In the genomic region with DNA sequence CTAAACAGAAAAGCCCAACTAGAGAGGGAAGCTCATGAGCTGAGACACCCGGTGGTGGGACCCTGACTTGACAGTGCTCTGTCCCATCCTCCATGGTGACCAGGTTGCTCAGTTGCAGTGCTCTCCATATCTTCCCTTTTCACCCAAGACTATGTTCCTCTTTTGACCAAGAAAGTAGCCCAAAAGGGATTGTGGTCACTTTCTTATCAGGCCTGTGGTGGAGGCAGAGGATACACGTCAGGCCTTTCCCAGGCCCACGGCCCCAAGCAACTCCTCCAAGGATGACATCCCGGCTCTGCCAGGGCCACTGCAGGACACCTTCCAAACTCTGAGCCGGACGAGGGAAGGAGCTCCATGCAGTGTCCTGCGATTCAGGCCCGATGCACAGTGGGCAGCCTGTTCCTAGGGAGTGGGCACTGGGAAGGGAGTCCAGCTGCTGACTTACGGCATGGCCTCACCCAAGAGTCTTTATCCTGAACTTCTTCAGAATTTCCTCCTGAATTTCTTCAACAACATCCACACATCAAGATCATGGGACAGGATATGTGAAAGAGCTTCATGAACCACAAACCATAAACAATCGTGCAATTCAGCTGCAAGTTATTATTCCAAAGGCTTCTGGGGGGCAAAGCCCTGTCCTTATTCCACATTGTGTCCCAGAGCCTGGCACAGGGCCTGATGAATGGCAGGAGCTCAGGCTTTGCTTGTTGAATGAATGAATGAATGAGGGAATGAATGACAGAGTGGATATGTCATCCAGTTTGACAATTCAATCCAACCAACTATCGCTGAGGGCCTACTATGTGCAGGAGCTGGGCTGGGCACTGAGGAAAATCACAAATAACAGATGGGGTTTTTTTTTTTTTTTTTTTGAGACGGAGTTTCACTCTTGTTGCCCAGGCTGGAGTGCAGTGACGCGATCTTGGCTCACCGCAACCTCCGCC, we compare ENCODE assay signal across 13 cellular contexts. TPM values are rescaled to one million over a fixed set of nuclear protein-coding genes. Genes with fewer than 3 reads are reported as not detected.
A peak's percentile ranks its signal among the peaks of the same experiment; 100 is the strongest.
DNase-seq lines count a peak whose midpoint lies in the region; ATAC-seq and TF ChIP-seq lines count a peak whose summit lies in the region.
"Had no signal": no experiment of that assay in that cellular context is flagged by ENCODE, and none has a peak within 500 bp of the region (broad histone marks: within the 10 kb centered on the region; RNA-seq: fewer than 3 reads in every experiment).

No MANE protein-coding gene starts in this region.

- peaks cover 34% of the 10 kb centered on the region for H3K4me1 Mint-ChIP-seq in activated CD8-positive, alpha-beta memory T cell treated with anti-CD3 and anti-CD28 coated beads, Interleukin-2, amount 10 ng/mL, durations not matched to agents 7 days and 5 days

- H3K4me3 Mint-ChIP-seq in activated CD8-positive, alpha-beta memory T cell treated with anti-CD3 and anti-CD28 coated beads, Interleukin-2, amount 10 ng/mL, durations not matched to agents 7 days and 5 days: no peak overlapping the region
- H3K4me3 Mint-ChIP-seq: activated CD8-positive, alpha-beta T cell treated with anti-CD3 and anti-CD28 coated beads for 36 hours; activated naive CD8-positive, alpha-beta T cell treated with anti-CD3 and anti-CD28 coated beads for 36 hours had no signal

- H3K27ac ChIP-seq in HL-60 (replicated peaks): peak overlapping the region; percentile 76

- no peaks in the 10 kb centered on the region for H3K27me3 ChIP-seq in HL-60 (ENCODE audit: insufficient read depth, poor library complexity, severe bottlenecking)

- CTCF ChIA-PET in activated CD8-positive, alpha-beta memory T cell treated with anti-CD3 and anti-CD28 coated beads, Interleukin-2, amount 10 ng/mL, durations not matched to agents 7 days and 5 days (lab: Charles Lee): interaction anchor here (1.0 to 2.6 kb wide), 5 partner anchors 12 to 123 kb away, joined by 3 to 7 read pairs (median 4); no protein-coding TSS in a partner anchor

- H3K9me3 Mint-ChIP-seq in activated CD8-positive, alpha-beta memory T cell treated with anti-CD3 and anti-CD28 coated beads, Interleukin-2, amount 10 ng/mL, durations not matched to agents 7 days and 5 days (ENCODE audit: low read depth): no peaks in the 10 kb centered on the region
- H3K9me3 Mint-ChIP-seq: activated CD8-positive, alpha-beta T cell treated with anti-CD3 and anti-CD28 coated beads for 36 hours; activated naive CD8-positive, alpha-beta T cell treated with anti-CD3 and anti-CD28 coated beads for 36 hours had no signal

- no peaks in the 10 kb centered on the region for H3K36me3 Mint-ChIP-seq in activated CD8-positive, alpha-beta memory T cell treated with anti-CD3 and anti-CD28 coated beads, Interleukin-2, amount 10 ng/mL, durations not matched to agents 7 days and 5 days

- no peak for ATAC-seq in activated CD8-positive, alpha-beta memory T cell treated with anti-CD3 and anti-CD28 coated beads, Interleukin-2, amount 10 ng/mL, durations not matched to agents 7 days and 5 days
- ATAC-seq in GM21360 (IDR thresholded peaks at IDR 0.05; ENCODE audit: unreplicated experiment): no peak
- no peak for ATAC-seq in GM19397 (IDR thresholded peaks at IDR 0.05; ENCODE audit: unreplicated experiment)
- ATAC-seq: activated CD8-positive, alpha-beta T cell treated with anti-CD3 and anti-CD28 coated beads for 36 hours had no signal

- no peak overlapping the region for H3K4me3 ChIP-seq in HL-60 (replicated peaks; ENCODE audit: insufficient read depth, low read length)

- TF ChIP-seq CTCF in AG09319 (IDR thresholded peaks at IDR 0.05; ENCODE audit: low read depth, low read length): no peak
- TF ChIP-seq CTCF in HL-60 (IDR thresholded peaks at IDR 0.05; ENCODE audit: insufficient read depth, low read length): no peak

- DNase-seq in AG09319 (ENCODE audit: extremely low read depth, low read depth) (peak; percentile 29), HL-60 (ENCODE audit: low read depth in 1 of 2, low spot score in 1 of 2) (peak; percentile 76 to 86), UCSD-AML1 (lab: John Stamatoyannopoulos, UW; ENCODE audit: unreplicated experiment) (peak; percentile 75), iris pigment epithelial cell (ENCODE audit: low read depth) (peak; percentile 43)
- no peak for DNase-seq in activated CD8-positive, alpha-beta memory T cell treated with anti-CD3 and anti-CD28 coated beads, Interleukin-2, amount 10 ng/mL, durations not matched to agents 7 days and 5 days
- DNase-seq in activated effector memory CD4-positive, alpha-beta T cell treated with Interleukin-2 at 50 U/mL for 16 hours: no peak
- DNase-seq: activated naive CD8-positive, alpha-beta T cell treated with anti-CD3 and anti-CD28 coated beads for 36 hours; GOT3; NCI-H748 treated with DMSO at 0.1 percent for 48 hours; stimulated activated CD4-positive, alpha-beta T cell treated with anti-CD3 and anti-CD28 coated beads, Interleukin-12 subunit alpha, Interleukin-12 subunit beta, amount 100 ng/mL, for 4 hours had no signal

- no peaks in the 10 kb centered on the region for H3K27me3 Mint-ChIP-seq in activated CD8-positive, alpha-beta memory T cell treated with anti-CD3 and anti-CD28 coated beads, Interleukin-2, amount 10 ng/mL, durations not matched to agents 7 days and 5 days
- H3K27me3 Mint-ChIP-seq: activated CD8-positive, alpha-beta T cell treated with anti-CD3 and anti-CD28 coated beads for 36 hours; activated naive CD8-positive, alpha-beta T cell treated with anti-CD3 and anti-CD28 coated beads for 36 hours had no signal

- H3K27ac Mint-ChIP-seq in activated CD8-positive, alpha-beta memory T cell treated with anti-CD3 and anti-CD28 coated beads, Interleukin-2, amount 10 ng/mL, durations not matched to agents 7 days and 5 days: no peak overlapping the region
- H3K27ac Mint-ChIP-seq: activated CD8-positive, alpha-beta T cell treated with anti-CD3 and anti-CD28 coated beads for 36 hours; activated naive CD8-positive, alpha-beta T cell treated with anti-CD3 and anti-CD28 coated beads for 36 hours had no signal

RNA-seq across cellular contexts. Expression of gene MYH9, which starts 36.0 kb away (rescaled TPM):
- total RNA-seq in activated CD8-positive, alpha-beta memory T cell treated with anti-CD3 and anti-CD28 coated beads, Interleukin-2, amount 10 ng/mL, durations not matched to agents 7 days and 5 days: 100 to 1,000 TPM; 695 to 913 TPM

RNA-seq across cellular contexts. Expression of gene TXN2, which starts 57.7 kb away (rescaled TPM):
- 10 to 100 TPM; 78.7 to 82.6 TPM for total RNA-seq in activated CD8-positive, alpha-beta memory T cell treated with anti-CD3 and anti-CD28 coated beads, Interleukin-2, amount 10 ng/mL, durations not matched to agents 7 days and 5 days

Comparison
In these comparisons a context has a peak if more than half of its experiments do, and no peak if none do; other contexts are left out.
1. DNase-seq: peak in AG09319 (single experiment), HL-60 (2 of 2), UCSD-AML1 (single experiment) and iris pigment epithelial cell (single experiment); none in activated CD8-positive, alpha-beta memory T cell treated with anti-CD3 and anti-CD28 coated beads, Interleukin-2, amount 10 ng/mL, durations not matched to agents 7 days and 5 days (single experiment) and activated effector memory CD4-positive, alpha-beta T cell treated with Interleukin-2 at 50 U/mL for 16 hours (single experiment).